Comparison of ENCODE assay signal across 24 cellular contexts in genomic region chr1:213618094-213618493, GRCh38.
"Had no signal": no experiment of that assay in that cellular context is flagged by ENCODE, and none has a peak within 500 bp of the region (broad histone marks: within the 10 kb centered on the region; RNA-seq: fewer than 3 reads in every experiment).

No MANE protein-coding gene starts in this region.

- H3K27me3 ChIP-seq: colonic mucosa, esophagus squamous epithelium, foreskin keratinocyte, gastrocnemius medialis had no signal

- DNase-seq: colonic mucosa; cortex of kidney; dermis blood vessel endothelial cell; dorsolateral prefrontal cortex; effector CD4-positive, alpha-beta T cell; effector CD8-positive, alpha-beta T cell; effector memory CD4-positive, alpha-beta T cell; effector memory CD8-positive, alpha-beta T cell; endodermal cell; erythroblast; esophagus squamous epithelium; foreskin fibroblast; foreskin keratinocyte; foreskin melanocyte; gastrocnemius medialis; glutamatergic neuron; head of caudate nucleus; heart left ventricle; heart right ventricle had no signal

- H3K9me3 ChIP-seq: colonic mucosa, esophagus muscularis mucosa, esophagus squamous epithelium, gastrocnemius medialis, gastroesophageal sphincter, heart left ventricle, heart right ventricle had no signal

- H3K27ac Mint-ChIP-seq: dendritic cell treated with granulocyte-macrophage colony-stimulating factor and Interleukin-4, amounts not matched to agents 40 ng/mL and 50 ng/mL, for 4 days; effector memory CD8-positive, alpha-beta T cell had no signal

- H3K27ac ChIP-seq: colonic mucosa, dorsolateral prefrontal cortex, epithelial cell of prostate, esophagus muscularis mucosa, esophagus squamous epithelium, foreskin keratinocyte, gastrocnemius medialis, gastroesophageal sphincter, heart left ventricle, heart right ventricle had no signal

- H3K36me3 ChIP-seq: colonic mucosa, esophagus muscularis mucosa, esophagus squamous epithelium, gastrocnemius medialis, gastroesophageal sphincter, heart left ventricle, heart right ventricle had no signal

- H3K4me3 ChIP-seq: colonic mucosa, dorsolateral prefrontal cortex, esophagus muscularis mucosa, esophagus squamous epithelium, gastrocnemius medialis, gastroesophageal sphincter, heart left ventricle, heart right ventricle had no signal

- H3K9me3 Mint-ChIP-seq: dendritic cell treated with granulocyte-macrophage colony-stimulating factor and Interleukin-4, amounts not matched to agents 40 ng/mL and 50 ng/mL, for 4 days; effector memory CD8-positive, alpha-beta T cell; endodermal cell had no signal

- H3K4me1 ChIP-seq: colonic mucosa, esophagus muscularis mucosa, esophagus squamous epithelium, foreskin keratinocyte, gastroesophageal sphincter, heart left ventricle, heart right ventricle had no signal

- H3K4me3 Mint-ChIP-seq: dendritic cell treated with granulocyte-macrophage colony-stimulating factor and Interleukin-4, amounts not matched to agents 40 ng/mL and 50 ng/mL, for 4 days; effector memory CD8-positive, alpha-beta T cell; endodermal cell had no signal

- ATAC-seq: effector memory CD8-positive, alpha-beta T cell; esophagus mucosa; foreskin keratinocyte; gastrocnemius medialis; gastroesophageal sphincter; heart left ventricle; heart right ventricle had no signal
